14 cellular contexts compared by ENCODE assay signal in genomic region chr12:82655751-82656150, GRCh38. TPM values are rescaled to one million over a fixed set of nuclear protein-coding genes. Genes with fewer than 3 reads are reported as not detected.
DNase-seq lines count a peak whose midpoint lies in the region; ATAC-seq, FAIRE-seq and TF ChIP-seq lines count a peak whose summit lies in the region.
"Had no signal": no experiment of that assay in that cellular context is flagged by ENCODE, and none has a peak within 500 bp of the region (broad histone marks: within the 10 kb centered on the region; RNA-seq: fewer than 3 reads in every experiment).

No MANE protein-coding gene starts in this region.

- no peak for TF ChIP-seq EP300 in HepG2 (IDR thresholded peaks at IDR 0.05; ENCODE audit: low read depth in 2 of 2, low read length in 2 of 2)
- TF ChIP-seq EP300 in HepG2 (CRISPR knock-in tag; IDR thresholded peaks at IDR 0.05; ENCODE audit: borderline replicate concordance) = no peak

- no peak overlapping the region for H3K4me3 ChIP-seq in cardiac muscle cell
- H3K4me3 ChIP-seq in left ventricle myocardium inferior = no peak overlapping the region
- no peak overlapping the region for H3K4me3 ChIP-seq in HepG2 (replicated peaks in 1 of 3; ENCODE audit: insufficient read depth in 1 of 3, low read depth in 2 of 3, low read length in 3 of 3)
- H3K4me3 ChIP-seq: BLaER1 had no signal

- H3K4me1 ChIP-seq in cardiac muscle cell (ENCODE audit: low read depth) (peaks cover 11% of the 10 kb centered on the region), left ventricle myocardium inferior (peaks cover 5% of the 10 kb centered on the region), HepG2 (ENCODE audit: insufficient read depth, low read length) (no peaks in the 10 kb centered on the region)

- TF ChIP-seq POLR2A in HepG2 (IDR thresholded peaks at IDR 0.05; ENCODE audit: insufficient read depth in 1 of 2, low read depth in 2 of 2, low read length in 2 of 2) = no peak

- H2AFZ ChIP-seq in HepG2 (ENCODE audit: low read length) = no peak overlapping the region

- H3K9me3 ChIP-seq in cardiac muscle cell (ENCODE audit: low read depth) (no peaks in the 10 kb centered on the region), left ventricle myocardium inferior (replicated peaks) (no peaks in the 10 kb centered on the region), HepG2 (ENCODE audit: low read length) (no peaks in the 10 kb centered on the region)
- H3K9me3 ChIP-seq: Caco-2 had no signal

- no peaks in the 10 kb centered on the region for H3K27me3 ChIP-seq in cardiac muscle cell
- H3K27me3 ChIP-seq in left ventricle myocardium inferior (ENCODE audit: low read depth) = no peaks in the 10 kb centered on the region
- H3K27me3 ChIP-seq in HepG2 (ENCODE audit: control insufficient read depth in 1 of 2, insufficient read depth in 2 of 2, low read length in 2 of 2) = no peaks in the 10 kb centered on the region; a peak in 1 of 5 replicates
- H3K27me3 ChIP-seq: BLaER1 had no signal

- no peak overlapping the region for H3K9ac ChIP-seq in HepG2 (ENCODE audit: insufficient read depth, low read depth, low read length)
- H3K9ac ChIP-seq: BLaER1 had no signal

- WGBS in HepG2 (ENCODE audit: low lambda C conversion rate) = 1% methylated on average over 4 of the region's 4 CpGs

- H3K79me2 ChIP-seq in HepG2 (ENCODE audit: insufficient read depth, low read length) = no peaks in the 10 kb centered on the region

- POLR2A ChIA-PET in HepG2 (lab: Yijun Ruan, JAX) = no interaction called here

- ATAC-seq in HepG2 (peak; percentile 78), sciatic nerve (peak; percentile 57)

- peak overlapping the region; percentile 44 for H3K27ac ChIP-seq in cardiac muscle cell
- no peak overlapping the region for H3K27ac ChIP-seq in left ventricle myocardium inferior (replicated peaks)
- no peak overlapping the region for H3K27ac ChIP-seq in HepG2 (ENCODE audit: extremely low read length, insufficient read depth, low read length)
- H3K27ac ChIP-seq: BLaER1 had no signal

- no peak for FAIRE-seq in HepG2 (lab: Jason Lieb, UNC)

- H4K20me1 ChIP-seq in HepG2 (ENCODE audit: insufficient read depth, low read length) = no peaks in the 10 kb centered on the region
- H4K20me1 ChIP-seq: BLaER1 had no signal

- DNase-seq in cardiac muscle cell (ENCODE audit: low read depth in 1 of 2, low spot score in 1 of 2) = no peak
- no peak for DNase-seq in left ventricle myocardium inferior
- peak; percentile 36 for DNase-seq in SHP77 treated with DMSO at 0.1 percent for 48 hours (lab: John Stamatoyannopoulos, UW)
- peak; percentile 3 for DNase-seq in HepG2 (ENCODE audit: low spot score)
- DNase-seq in sciatic nerve (ENCODE audit: low spot score) = no peak
- DNase-seq in kidney glomerular epithelial cell (lab: John Stamatoyannopoulos, UW) = no peak
- no peak for DNase-seq in DMS 273 treated with DMSO at 0.1 percent for 48 hours (lab: John Stamatoyannopoulos, UW)
- no peak for DNase-seq in activated CD4-positive, alpha-beta T cell treated with anti-CD3 and anti-CD28 coated beads, Interleukin-2, amount 50 U/mL, for 4 hours
- DNase-seq: 8988T; AML-193; Caco-2; CD8-positive, alpha-beta memory T cell; HCEC 1CT had no signal

- in situ Hi-C loops in HepG2 (cut with HindIII; ENCODE audit: extremely low pct_ligation_motif_present, low pct_unique_long_range_greater_than_20kb) = no loop called here

- no peak for TF ChIP-seq RAD21 in HepG2 (CRISPR knock-in tag; IDR thresholded peaks at IDR 0.05)

- BruUV-seq in HepG2 (replicated peaks; lab: Mats Ljungman, UMichigan) = no TSS peak

- TF ChIP-seq CTCF in cardiac muscle cell (IDR thresholded peaks at IDR 0.05; ENCODE audit: low read depth, low read length) (no peak), left ventricle myocardium inferior (IDR thresholded peaks at IDR 0.05; ENCODE audit: borderline replicate concordance) (no peak), HepG2 (CRISPR knock-in tag; IDR thresholded peaks at IDR 0.05) (no peak)

- H3K4me2 ChIP-seq in HepG2 (ENCODE audit: low read depth, low read length) = no peak overlapping the region
- H3K4me2 ChIP-seq: BLaER1 had no signal

- H3K36me3 ChIP-seq in cardiac muscle cell (no peaks in the 10 kb centered on the region), left ventricle myocardium inferior (no peaks in the 10 kb centered on the region), HepG2 (replicated peaks in 1 of 2; ENCODE audit: control insufficient read depth in 1 of 2, insufficient read depth in 2 of 2, low read length in 2 of 2) (no peaks in the 10 kb centered on the region)
- H3K36me3 ChIP-seq: BLaER1 had no signal

- CTCF ChIA-PET in HepG2 (lab: Yijun Ruan, JAX; ENCODE audit: low intra/inter-chr PET ratio, low total read pairs) = no interaction called here

- intact Hi-C loops in left ventricle myocardium inferior (cut with micrococcal nuclease) (no loop called here), HepG2 (cut with micrococcal nuclease; ENCODE audit: unreplicated experiment) (no loop called here), sciatic nerve (cut with DNase I) (no loop called here)

TF ChIP-seq in HepG2, 621 proteins besides CTCF, POLR2A, EP300 and RAD21 (continues in another document):
- TF ChIP-seq RARG (CRISPR knock-in tag; IDR thresholded peaks at IDR 0.05; ENCODE audit: low read depth) (no peak), ZNF674 (CRISPR knock-in tag; IDR thresholded peaks at IDR 0.05; ENCODE audit: low read depth) (no peak), THAP11 (CRISPR knock-in tag; IDR thresholded peaks at IDR 0.05) (peak; percentile 60), ZNF484 (CRISPR knock-in tag; IDR thresholded peaks at IDR 0.05; ENCODE audit: borderline replicate concordance, low read depth) (no peak), TFDP2 (CRISPR knock-in tag; IDR thresholded peaks at IDR 0.05) (no peak), TFAP4 (IDR thresholded peaks at IDR 0.05; ENCODE audit: borderline replicate concordance, low read depth) (peak; percentile 70; the same call in 1 of the 2 replicates), ZNF430 (CRISPR knock-in tag; IDR thresholded peaks at IDR 0.05) (no peak), FOXJ3 (CRISPR knock-in tag; IDR thresholded peaks at IDR 0.05; ENCODE audit: borderline replicate concordance) (no peak), HNRNPH1 (optimal IDR thresholded peaks at IDR 0.05; ENCODE audit: low read depth, low read length) (no peak), FOXM1 (CRISPR knock-in tag; IDR thresholded peaks at IDR 0.05) (no peak), FOXA3 (CRISPR knock-in tag; IDR thresholded peaks at IDR 0.05) (0 out of 2 replicates have a peak, but pooled peaks have one; percentile 22), SMAD1 (CRISPR knock-in tag; IDR thresholded peaks at IDR 0.05; ENCODE audit: borderline replicate concordance, low read depth) (no peak), U2AF1 (optimal IDR thresholded peaks at IDR 0.05; ENCODE audit: low read depth, low read length) (no peak), SMYD3 (CRISPR knock-in tag; IDR thresholded peaks at IDR 0.05) (no peak), MBNL3 (CRISPR knock-in tag; conservative IDR thresholded peaks at IDR 0.05) (no peak), ARNT2 (CRISPR knock-in tag; IDR thresholded peaks at IDR 0.05; ENCODE audit: low read depth) (no peak), POLR2AphosphoS5 (IDR thresholded peaks at IDR 0.05; ENCODE audit: low read depth, low read length) (no peak), ZNF205 (CRISPR knock-in tag; IDR thresholded peaks at IDR 0.05) (no peak)

RNA-seq across cellular contexts. Expression of gene TMTC2, which starts 31.0 kb away (rescaled TPM):
- 8.3 and 10.8 TPM in 2 replicates for total RNA-seq in cardiac muscle cell
- 0.89 and 2.0 TPM in 2 replicates for polyA plus RNA-seq in cardiac muscle cell
- 3.4 TPM for total RNA-seq in left ventricle myocardium inferior
- 0.25 and 0.55 TPM in 2 replicates for total RNA-seq in HepG2 (2016; rRNA removed; fragmentation: Illumina TruSeq; extraction: Trizol)
- total RNA-seq in HepG2 (2016; cell fraction: cytosol; rRNA removed; fragmentation: Illumina TruSeq; extraction: Trizol; ENCODE audit: low read depth) = 0.91 and 1.2 TPM in 2 replicates
- total RNA-seq in HepG2 (2016; cell fraction: insoluble cytoplasmic fraction; rRNA removed; fragmentation: Illumina TruSeq; extraction: Trizol) = 0.42 and 0.65 TPM in 2 replicates
- total RNA-seq in HepG2 (2016; cell fraction: membrane; rRNA removed; fragmentation: Illumina TruSeq; extraction: Trizol) = 0.48 and 0.59 TPM in 2 replicates
- 1.6 and 1.8 TPM in 2 replicates for total RNA-seq in HepG2 (2016; cell fraction: nucleus; rRNA removed; fragmentation: Illumina TruSeq; extraction: Trizol)
- 0.63 and 0.76 TPM in 2 replicates for polyA plus RNA-seq in HepG2 (2011; rRNA removed)
- 0.25 and 0.50 TPM in 2 replicates for polyA plus RNA-seq in HepG2 (2011; cell fraction: cytosol; rRNA removed)
- polyA plus RNA-seq in HepG2 (2011; cell fraction: nucleus; rRNA removed) = 2.6 and 2.8 TPM in 2 replicates
- polyA plus RNA-seq in HepG2 (2012) = 0.28 and 0.37 TPM in 2 replicates
- polyA plus RNA-seq in HepG2 (2016; cell fraction: cytosol; fragmentation: Illumina TruSeq; extraction: Trizol; ENCODE audit: low read depth) = 0.02 and 0.08 TPM in 2 replicates
- polyA plus RNA-seq in HepG2 (2016; cell fraction: insoluble cytoplasmic fraction; fragmentation: Illumina TruSeq; extraction: Trizol; ENCODE audit: low read depth) = 0.17 and 0.21 TPM in 2 replicates
- 0.06 TPM in 1 of 2 replicates, not detected in the other for polyA plus RNA-seq in HepG2 (2016; cell fraction: membrane; fragmentation: Illumina TruSeq; extraction: Trizol; ENCODE audit: low read depth)
- polyA plus RNA-seq in HepG2 (2016; cell fraction: nucleus; fragmentation: Illumina TruSeq; extraction: Trizol; ENCODE audit: insufficient read depth, low read depth) = 0.47 and 0.68 TPM in 2 replicates
- 1.3 and 5.8 TPM in 2 replicates for polyA minus RNA-seq in HepG2 (2011; rRNA and poly(A)+ RNA removed; ENCODE audit: low replicate concordance)
- 0.62 and 0.69 TPM in 2 replicates for polyA minus RNA-seq in HepG2 (2011; cell fraction: cytosol; rRNA and poly(A)+ RNA removed)
- polyA minus RNA-seq in HepG2 (2011; cell fraction: nucleus; rRNA and poly(A)+ RNA removed) = 2.1 and 2.8 TPM in 2 replicates
- 25.5 TPM for total RNA-seq in sciatic nerve

Comparison
In these comparisons a context has a peak if more than half of its experiments do, and no peak if none do; other contexts are left out.
1. DNase-seq: peak in SHP77 treated with DMSO at 0.1 percent for 48 hours (single experiment) and HepG2 (single experiment); none in cardiac muscle cell (0 of 2), left ventricle myocardium inferior (single experiment), sciatic nerve (single experiment), kidney glomerular epithelial cell (single experiment), DMS 273 treated with DMSO at 0.1 percent for 48 hours (single experiment) and activated CD4-positive, alpha-beta T cell treated with anti-CD3 and anti-CD28 coated beads, Interleukin-2, amount 50 U/mL, for 4 hours (0 of 2).